ENCODE assay signal across 1 cellular context in genomic region chr6:111888928-111889696, GRCh38.
A peak's percentile ranks its signal among the peaks of the same experiment; 100 is the strongest.
TF ChIP-seq lines count a peak whose summit lies in the region.

No MANE protein-coding gene starts in this region.

TF ChIP-seq in HEK293, 187 proteins besides CTCF, POLR2A, EP300 and RAD21 (continued from another document):
- TF ChIP-seq MZF1 (tag by site-specific recombination; IDR thresholded peaks at IDR 0.05; ENCODE audit: borderline replicate concordance) (peak; percentile 68; the same call in 1 of the 2 replicates), ZXDB (tag by site-specific recombination; IDR thresholded peaks at IDR 0.05) (peak; percentile 24; the same call in 1 of the 2 replicates), ZBTB17 (tag by site-specific recombination; IDR thresholded peaks at IDR 0.05) (peak; percentile 81), ZEB2 (tag by site-specific recombination; IDR thresholded peaks at IDR 0.05) (0 out of 2 replicates have a peak, but pooled peaks have one; percentile 41), PRDM1 (tag by site-specific recombination; IDR thresholded peaks at IDR 0.05) (peak; percentile 76), PRDM10 (tag by site-specific recombination; IDR thresholded peaks at IDR 0.05) (peak; percentile 67; the same call in 1 of the 2 replicates), PRDM6 (tag by site-specific recombination; IDR thresholded peaks at IDR 0.05) (0 out of 2 replicates have a peak, but pooled peaks have one; percentile 7), ZBTB21 (tag by site-specific recombination; IDR thresholded peaks at IDR 0.05) (no peak), ZNF561 (tag by site-specific recombination; IDR thresholded peaks at IDR 0.05; ENCODE audit: borderline replicate concordance) (peak; percentile 20; the same call in 1 of the 2 replicates), ZNF146 (tag by site-specific recombination; IDR thresholded peaks at IDR 0.05) (no peak), ZNF24 (tag by site-specific recombination; IDR thresholded peaks at IDR 0.05) (0 out of 2 replicates have a peak, but pooled peaks have one; percentile 14), SP7 (tag by site-specific recombination; IDR thresholded peaks at IDR 0.05) (peak; percentile 63), KLF9 (tag by site-specific recombination; IDR thresholded peaks at IDR 0.05; ENCODE audit: low read depth) (peak; percentile 29; the same call in 1 of the 2 replicates)
